ENCODE assay signal across 9 cellular contexts in the genomic region with DNA sequence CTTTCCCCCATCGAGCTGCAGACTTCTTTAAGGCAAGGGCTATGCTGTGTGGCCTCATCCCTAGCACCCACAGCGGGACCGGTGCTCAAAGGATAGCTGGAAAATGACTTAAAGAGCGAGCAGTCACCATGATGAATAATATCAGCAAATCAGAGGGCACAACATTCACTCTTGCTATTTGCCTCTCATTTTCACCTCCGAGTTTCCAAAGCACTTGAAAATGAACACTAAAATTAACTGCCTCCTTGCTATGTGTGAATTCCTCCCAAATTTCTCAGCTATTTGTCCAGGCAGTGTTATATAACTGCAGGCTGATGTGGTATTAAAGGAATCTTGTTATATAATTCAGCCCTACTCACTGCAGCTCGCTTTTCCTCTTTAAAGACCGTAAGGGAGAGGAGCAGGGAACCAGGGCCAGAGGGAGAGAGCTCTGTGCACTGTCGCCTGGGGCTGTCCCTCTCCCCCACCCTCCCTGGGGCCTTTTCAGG. TPM values are rescaled to one million over a fixed set of nuclear protein-coding genes. Genes with fewer than 3 reads are reported as not detected.
DNase-seq lines count a peak whose midpoint lies in the region; TF ChIP-seq lines count a peak whose summit lies in the region.
"Had no signal": no experiment of that assay in that cellular context is flagged by ENCODE, and none has a peak within 500 bp of the region (broad histone marks: within the 10 kb centered on the region; RNA-seq: fewer than 3 reads in every experiment).

No MANE protein-coding gene starts in this region.

- peaks cover 0 to 40% (median 25%) of the 10 kb centered on the region in 11 experiments; a peak in 16 of 22 replicates for H4K20me1 ChIP-seq in BLaER1 treated with 17β-estradiol and CSF1 and Interleukin-3, amounts not matched to agents 10 nM and 100 nM
- H4K20me1 ChIP-seq in osteoblast (ENCODE audit: insufficient read depth, low read length): no peaks in the 10 kb centered on the region

- H3K9ac ChIP-seq in BLaER1 treated with 17β-estradiol and CSF1 and Interleukin-3, amounts not matched to agents 10 nM and 100 nM: peak overlapping the region in 5 of 11 experiments; percentile 60 to 69 (median 65); a peak in 5 of 22 replicates

- no peak overlapping the region for H3K27ac ChIP-seq in BLaER1 treated with 17β-estradiol and CSF1 and Interleukin-3, amounts not matched to agents 10 nM and 100 nM
- H3K27ac ChIP-seq in SJSA1: peak overlapping the region; percentile 59; the same call in 1 of the 2 replicates
- no peak overlapping the region for H3K27ac ChIP-seq in osteoblast (ENCODE audit: low read depth, low read length)

- H3K4me2 ChIP-seq in BLaER1 treated with 17β-estradiol and CSF1 and Interleukin-3, amounts not matched to agents 10 nM and 100 nM: peak overlapping the region; percentile 83 to 97 (median 92)
- H3K4me2 ChIP-seq in osteoblast (ENCODE audit: insufficient read depth, low read length): peak overlapping the region; percentile 84

- no peak for TF ChIP-seq CTCF in osteoblast (IDR thresholded peaks at IDR 0.05; ENCODE audit: extremely low read depth, low read depth, low read length)

- no peaks in the 10 kb centered on the region for H3K9me3 ChIP-seq in BLaER1 treated with 17β-estradiol and CSF1 and Interleukin-3, amounts not matched to agents 10 nM and 100 nM (replicated peaks in 1 of 11)
- H3K9me3 ChIP-seq in SJSA1 (replicated peaks) (no peaks in the 10 kb centered on the region), osteoblast (ENCODE audit: low read depth, low read length) (no peaks in the 10 kb centered on the region)

- DNase-seq in SJSA1 (ENCODE audit: low read depth in 1 of 2, low spot score in 2 of 2) (no peak), fibroblast of peridontal ligament (ENCODE audit: extremely low read depth) (peak; percentile 56), osteoblast (ENCODE audit: insufficient read length, low spot score, missing footprints) (no peak), kidney tubule cell (ENCODE audit: low spot score) (no peak), nucleus accumbens (lab: John Stamatoyannopoulos, UW) (no peak), NCI-H1105 (lab: John Stamatoyannopoulos, UW) (no peak), mucosa of gallbladder (ENCODE audit: low spot score) (no peak)
- DNase-seq: activated CD4-positive, alpha-beta T cell treated with anti-CD3 and anti-CD28 coated beads for 48 hours had no signal

- H3K79me2 ChIP-seq in osteoblast (ENCODE audit: insufficient read depth, low read length): no peaks in the 10 kb centered on the region

- H3K27me3 ChIP-seq in BLaER1 treated with 17β-estradiol and CSF1 and Interleukin-3, amounts not matched to agents 10 nM and 100 nM: peaks cover 85 to 100% (median 97%) of the 10 kb centered on the region in 11 experiments
- H3K27me3 ChIP-seq in SJSA1 (replicated peaks): no peaks in the 10 kb centered on the region
- peaks cover 61% of the 10 kb centered on the region for H3K27me3 ChIP-seq in osteoblast (ENCODE audit: insufficient read depth, low read length)

- H2AFZ ChIP-seq in osteoblast (ENCODE audit: low read length): peak overlapping the region; percentile 87

- peak overlapping the region in 9 of 10 experiments; percentile 57 to 73 (median 63); a peak in 13 of 20 replicates for H3K4me3 ChIP-seq in BLaER1 treated with 17β-estradiol and CSF1 and Interleukin-3, amounts not matched to agents 10 nM and 100 nM
- peak overlapping the region; percentile 86 for H3K4me3 ChIP-seq in SJSA1
- peak overlapping the region; percentile 69 for H3K4me3 ChIP-seq in osteoblast (ENCODE audit: insufficient read depth, low read length)

- H3K36me3 ChIP-seq in BLaER1 treated with 17β-estradiol and CSF1 and Interleukin-3, amounts not matched to agents 10 nM and 100 nM: no peaks in the 10 kb centered on the region
- H3K36me3 ChIP-seq in SJSA1 (peaks cover 3% of the 10 kb centered on the region; the same call in 1 of the 2 replicates), osteoblast (ENCODE audit: insufficient read depth, low read length) (no peaks in the 10 kb centered on the region)

- H3K4me1 ChIP-seq in BLaER1 treated with 17β-estradiol and CSF1 and Interleukin-3, amounts not matched to agents 10 nM and 100 nM: peaks cover 8 to 29% (median 22%) of the 10 kb centered on the region in 10 experiments; a peak in 19 of 20 replicates
- H3K4me1 ChIP-seq in SJSA1 (replicated peaks): peaks cover 28% of the 10 kb centered on the region
- peaks cover 7% of the 10 kb centered on the region for H3K4me1 ChIP-seq in osteoblast (ENCODE audit: insufficient read depth, low read length)

RNA-seq across cellular contexts. Expression of a gene that starts 1.5 kb away (rescaled TPM):
- total RNA-seq in SJSA1 (2014; rRNA removed; shearing (Covaris generic)): 13.7 and 21.3 TPM in 2 replicates
- 0.36 and 1.5 TPM in 2 replicates for total RNA-seq in osteoblast
- total RNA-seq in mucosa of gallbladder: 27.8 TPM

RNA-seq across cellular contexts. Expression of a gene that starts 35.4 kb away (rescaled TPM):
- total RNA-seq in SJSA1 (2014; rRNA removed; shearing (Covaris generic)): 13.6 and 16.0 TPM in 2 replicates
- total RNA-seq in osteoblast (6.8 and 8.3 TPM in 2 replicates), mucosa of gallbladder (22.8 TPM)

RNA-seq across cellular contexts. Expression of a gene that starts 43.8 kb away (rescaled TPM):
- 180 and 209 TPM in 2 replicates for total RNA-seq in SJSA1 (2014; rRNA removed; shearing (Covaris generic))
- total RNA-seq in osteoblast (4.3 and 7.4 TPM in 2 replicates), mucosa of gallbladder (5.4 TPM)

Comparison
In these comparisons a context has a peak if more than half of its experiments do, and no peak if none do; other contexts are left out.
1. RNA of a gene that starts 43.8 kb away (total RNA-seq): 180 to 209 TPM in SJSA1; 5.4 TPM in mucosa of gallbladder (single experiment) and 4.3 to 7.4 TPM in osteoblast; every median in the first group is over 10 times any median in the second.
2. Peak in every context shown above with its lines, with median percentiles within 50 percentile points of each other: H3K4me3 ChIP-seq.